ENCODE assay signal across 22 cellular contexts in genomic region chr16:4395055-4395726, GRCh38. TPM values are rescaled to one million over a fixed set of nuclear protein-coding genes. Genes with fewer than 3 reads are reported as not detected.
DNase-seq lines count a peak whose midpoint lies in the region; ATAC-seq and TF ChIP-seq lines count a peak whose summit lies in the region.
"Had no signal": no experiment of that assay in that cellular context is flagged by ENCODE, and none has a peak within 500 bp of the region (broad histone marks: within the 10 kb centered on the region; RNA-seq: fewer than 3 reads in every experiment).

No MANE protein-coding gene starts in this region.

- H3K4me2 ChIP-seq in smooth muscle cell, result no peak overlapping the region
- H3K4me2 ChIP-seq: PC-9 had no signal

- H3K4me1 Mint-ChIP-seq in CD4-positive, alpha-beta memory T cell, result peaks cover 9 to 22% (median 13%) of the 10 kb centered on the region in 4 donors
- H3K4me1 Mint-ChIP-seq in WTC11, result peaks cover 33% of the 10 kb centered on the region
- peaks cover 13 to 32% (median 21%) of the 10 kb centered on the region in 4 donors for H3K4me1 Mint-ChIP-seq in naive thymus-derived CD8-positive, alpha-beta T cell
- H3K4me1 Mint-ChIP-seq in activated T-helper 1 cell treated with anti-CD3 and anti-CD28 coated beads, Interleukin-12 subunit alpha, Interleukin-12 subunit beta, Interleukin-2, Interleukin-4 antibody, amounts not matched to agents 30 ng/mL and 10 ng/mL and 1 ng/mL, durations not matched to agents 14 hours and 24 hours and 36 hours (ENCODE audit: low read depth), result no peaks in the 10 kb centered on the region
- H3K4me1 Mint-ChIP-seq: activated B cell treated with CpG ODN at 0.5 μM for 24 hours had no signal

- WGBS in smooth muscle cell (ENCODE audit: low lambda C conversion rate), result 77% methylated on average over 9 of the region's 9 CpGs

- peaks cover 14 to 70% of the 10 kb centered on the region in 2 donors for H3K36me3 Mint-ChIP-seq in CD4-positive, alpha-beta memory T cell
- peaks cover 2% of the 10 kb centered on the region; the same call in 1 of the 2 replicates for H3K36me3 Mint-ChIP-seq in WTC11
- peaks cover 4 to 69% (median 7%) of the 10 kb centered on the region in 3 donors for H3K36me3 Mint-ChIP-seq in naive thymus-derived CD8-positive, alpha-beta T cell
- peaks cover 14% of the 10 kb centered on the region for H3K36me3 Mint-ChIP-seq in activated T-helper 1 cell treated with anti-CD3 and anti-CD28 coated beads, Interleukin-12 subunit alpha, Interleukin-12 subunit beta, Interleukin-2, Interleukin-4 antibody, amounts not matched to agents 30 ng/mL and 10 ng/mL and 1 ng/mL, durations not matched to agents 14 hours and 24 hours and 36 hours (ENCODE audit: low read depth)

- peak overlapping the region in 6 of 7 donors; percentile 30 to 93 (median 86) for H3K27ac Mint-ChIP-seq in CD4-positive, alpha-beta memory T cell
- peak overlapping the region; percentile 49 for H3K27ac Mint-ChIP-seq in WTC11
- peak overlapping the region in 7 of 10 donors; percentile 14 to 91 (median 48) for H3K27ac Mint-ChIP-seq in naive thymus-derived CD8-positive, alpha-beta T cell
- no peak overlapping the region for H3K27ac Mint-ChIP-seq in activated T-helper 1 cell treated with anti-CD3 and anti-CD28 coated beads, Interleukin-12 subunit alpha, Interleukin-12 subunit beta, Interleukin-2, Interleukin-4 antibody, amounts not matched to agents 30 ng/mL and 10 ng/mL and 1 ng/mL, durations not matched to agents 14 hours and 24 hours and 36 hours
- H3K27ac Mint-ChIP-seq: activated B cell treated with CpG ODN at 0.5 μM for 24 hours had no signal

- H2AFZ ChIP-seq in smooth muscle cell (ENCODE audit: low read depth), result no peak overlapping the region
- H2AFZ ChIP-seq: PC-9 had no signal

- no peaks in the 10 kb centered on the region for H4K20me1 ChIP-seq in smooth muscle cell (ENCODE audit: low read depth)

- H3K4me3 Mint-ChIP-seq in CD4-positive, alpha-beta memory T cell, result peak overlapping the region in 4 of 8 donors; percentile 35 to 69 (median 48)
- H3K4me3 Mint-ChIP-seq in WTC11, result no peak overlapping the region
- peak overlapping the region in 2 of 10 donors; percentile 45 to 71 for H3K4me3 Mint-ChIP-seq in naive thymus-derived CD8-positive, alpha-beta T cell
- no peak overlapping the region for H3K4me3 Mint-ChIP-seq in activated T-helper 1 cell treated with anti-CD3 and anti-CD28 coated beads, Interleukin-12 subunit alpha, Interleukin-12 subunit beta, Interleukin-2, Interleukin-4 antibody, amounts not matched to agents 30 ng/mL and 10 ng/mL and 1 ng/mL, durations not matched to agents 14 hours and 24 hours and 36 hours
- H3K4me3 Mint-ChIP-seq: activated B cell treated with CpG ODN at 0.5 μM for 24 hours; activated T-cell treated with anti-CD3 and anti-CD28 coated beads, Interleukin-2, amount 50 U/mL, for 4 hours had no signal

- peaks cover 0 to 8% (median 0%) of the 10 kb centered on the region in 8 donors for H3K9me3 Mint-ChIP-seq in CD4-positive, alpha-beta memory T cell
- H3K9me3 Mint-ChIP-seq in WTC11, result no peaks in the 10 kb centered on the region
- H3K9me3 Mint-ChIP-seq in naive thymus-derived CD8-positive, alpha-beta T cell, result no peaks in the 10 kb centered on the region
- H3K9me3 Mint-ChIP-seq in activated T-helper 1 cell treated with anti-CD3 and anti-CD28 coated beads, Interleukin-12 subunit alpha, Interleukin-12 subunit beta, Interleukin-2, Interleukin-4 antibody, amounts not matched to agents 30 ng/mL and 10 ng/mL and 1 ng/mL, durations not matched to agents 14 hours and 24 hours and 36 hours, result no peaks in the 10 kb centered on the region
- H3K9me3 Mint-ChIP-seq: activated B cell treated with CpG ODN at 0.5 μM for 24 hours; activated T-cell treated with anti-CD3 and anti-CD28 coated beads, Interleukin-2, amount 50 U/mL, for 4 hours had no signal

- no peaks in the 10 kb centered on the region for H3K9me3 ChIP-seq in BE2C
- no peaks in the 10 kb centered on the region for H3K9me3 ChIP-seq in CD4-positive, alpha-beta memory T cell (ENCODE audit: control insufficient read depth in 1 of 2, low read length in 2 of 2)
- no peaks in the 10 kb centered on the region for H3K9me3 ChIP-seq in smooth muscle cell (replicated peaks; ENCODE audit: low read depth)
- H3K9me3 ChIP-seq: ovary, right lobe of liver had no signal

- DNase-seq in BE2C (peak; percentile 12), WTC11 (ENCODE audit: low spot score) (no peak), smooth muscle cell (lab: John Stamatoyannopoulos, UW; ENCODE audit: unreplicated experiment) (no peak), anterior cingulate cortex (lab: John Stamatoyannopoulos, UW) (no peak)
- no peak for DNase-seq in CD4-positive, alpha-beta memory T cell
- no peak for DNase-seq in naive thymus-derived CD8-positive, alpha-beta T cell
- no peak for DNase-seq in activated T-helper 1 cell treated with anti-CD3 and anti-CD28 coated beads, Interleukin-12 subunit alpha, Interleukin-12 subunit beta, Interleukin-2, Interleukin-4 antibody, amounts not matched to agents 30 ng/mL and 10 ng/mL and 1 ng/mL, durations not matched to agents 14 hours and 24 hours and 36 hours (ENCODE audit: low spot score)
- DNase-seq: activated B cell treated with CpG ODN at 0.5 μM for 24 hours; activated CD8-positive, alpha-beta memory T cell treated with anti-CD3 and anti-CD28 coated beads for 24 hours; activated T-cell treated with anti-CD3 and anti-CD28 coated beads, Interleukin-2, amount 50 U/mL, for 4 hours; brain microvascular endothelial cell; COR-L47; H7; Kasumi-1; NCI-H1048; NCI-H1930; NCI-H345; PC-9; right lobe of liver; T-helper 2 cell had no signal

- H3K9ac ChIP-seq in smooth muscle cell (ENCODE audit: low read depth), result no peak overlapping the region

- no peak overlapping the region for H3K4me3 ChIP-seq in BE2C (ENCODE audit: low read depth, low read length)
- H3K4me3 ChIP-seq in CD4-positive, alpha-beta memory T cell (ENCODE audit: low read length in 2 of 2), result no peak overlapping the region
- no peak overlapping the region for H3K4me3 ChIP-seq in smooth muscle cell
- H3K4me3 ChIP-seq: coronary artery, ovary, PC-9, right lobe of liver had no signal

- no peak overlapping the region for H3K27ac ChIP-seq in CD4-positive, alpha-beta memory T cell (ENCODE audit: low read depth, low read length)
- H3K27ac ChIP-seq in smooth muscle cell (ENCODE audit: low read depth), result no peak overlapping the region
- H3K27ac ChIP-seq: brain microvascular endothelial cell, coronary artery, ovary, PC-9, right lobe of liver had no signal

- H3K27me3 ChIP-seq in BE2C, result no peaks in the 10 kb centered on the region
- H3K27me3 ChIP-seq in CD4-positive, alpha-beta memory T cell (ENCODE audit: insufficient read depth, low read length), result no peaks in the 10 kb centered on the region
- no peaks in the 10 kb centered on the region for H3K27me3 ChIP-seq in smooth muscle cell (ENCODE audit: low read depth)
- H3K27me3 ChIP-seq: brain microvascular endothelial cell, ovary, right lobe of liver had no signal

- no peak for ATAC-seq in WTC11
- no peak for ATAC-seq in naive thymus-derived CD8-positive, alpha-beta T cell
- ATAC-seq: activated T-cell treated with anti-CD3 and anti-CD28 coated beads, Interleukin-2, amount 50 U/mL, for 4 hours had no signal

- H3K36me3 ChIP-seq in BE2C (peaks cover 3% of the 10 kb centered on the region; the same call in 1 of the 2 replicates), smooth muscle cell (ENCODE audit: low read depth) (no peaks in the 10 kb centered on the region)
- H3K36me3 ChIP-seq in CD4-positive, alpha-beta memory T cell (ENCODE audit: insufficient read depth, low read length), result peaks cover 62% of the 10 kb centered on the region
- H3K36me3 ChIP-seq: ovary had no signal

- no peaks in the 10 kb centered on the region for H3F3A ChIP-seq in smooth muscle cell (ENCODE audit: low read depth)

- intact Hi-C loops in CD4-positive, alpha-beta memory T cell (cut with micrococcal nuclease), result no loop called here
- intact Hi-C loops in activated T-helper 1 cell treated with anti-CD3 and anti-CD28 coated beads, Interleukin-12 subunit alpha, Interleukin-12 subunit beta, Interleukin-2, Interleukin-4 antibody, amounts not matched to agents 30 ng/mL and 10 ng/mL and 1 ng/mL, durations not matched to agents 14 hours and 24 hours and 36 hours (cut with micrococcal nuclease), result no loop called here

- no peaks in the 10 kb centered on the region for H3K27me3 Mint-ChIP-seq in CD4-positive, alpha-beta memory T cell
- H3K27me3 Mint-ChIP-seq in WTC11 (ENCODE audit: low read depth), result no peaks in the 10 kb centered on the region
- H3K27me3 Mint-ChIP-seq in naive thymus-derived CD8-positive, alpha-beta T cell, result no peaks in the 10 kb centered on the region
- no peaks in the 10 kb centered on the region for H3K27me3 Mint-ChIP-seq in activated T-helper 1 cell treated with anti-CD3 and anti-CD28 coated beads, Interleukin-12 subunit alpha, Interleukin-12 subunit beta, Interleukin-2, Interleukin-4 antibody, amounts not matched to agents 30 ng/mL and 10 ng/mL and 1 ng/mL, durations not matched to agents 14 hours and 24 hours and 36 hours (ENCODE audit: insufficient read depth)
- H3K27me3 Mint-ChIP-seq: activated B cell treated with CpG ODN at 0.5 μM for 24 hours had no signal

- CTCF ChIA-PET in CD4-positive, alpha-beta memory T cell (lab: Charles Lee; ENCODE audit: partially characterized antibody), result no interaction called here
- CTCF ChIA-PET in WTC11 (lab: Charles Lee), result interaction anchor here (1.0 to 9.6 kb wide), 3 partner anchors 7 to 36 kb away, joined by 7 to 316 read pairs (median 8); no protein-coding TSS in a partner anchor

- TF ChIP-seq CTCF in BE2C (IDR thresholded peaks at IDR 0.05; ENCODE audit: low read depth, low read length) (no peak), WTC11 (IDR thresholded peaks at IDR 0.05) (no peak), smooth muscle cell (IDR thresholded peaks at IDR 0.05; ENCODE audit: borderline replicate concordance, insufficient read depth, poor library complexity, severe bottlenecking) (no peak)

- H3K4me1 ChIP-seq in BE2C, result peaks cover 33% of the 10 kb centered on the region
- no peaks in the 10 kb centered on the region for H3K4me1 ChIP-seq in CD4-positive, alpha-beta memory T cell (ENCODE audit: insufficient read depth, low read length)
- peaks cover 22% of the 10 kb centered on the region for H3K4me1 ChIP-seq in smooth muscle cell (ENCODE audit: low read depth)
- H3K4me1 ChIP-seq: right lobe of liver had no signal

- POLR2A ChIA-PET in CD4-positive, alpha-beta memory T cell (lab: Charles Lee; ENCODE audit: partially characterized antibody), result interaction anchor here (0.9 to 1.7 kb wide), 2 partner anchors 20 to 22 kb away, joined by 3 to 4 read pairs; partner anchors contain the start of gene CORO7
- POLR2A ChIA-PET in WTC11 (lab: Charles Lee), result no interaction called here
- POLR2A ChIA-PET in naive thymus-derived CD8-positive, alpha-beta T cell (lab: Charles Lee), result interaction anchor here (0.7 to 1.2 kb wide), 2 partner anchors 10 to 25 kb away, joined by 3 to 4 read pairs; no protein-coding TSS in a partner anchor

- no peaks in the 10 kb centered on the region for H3K79me2 ChIP-seq in smooth muscle cell (ENCODE audit: low read depth)

RNA-seq across cellular contexts. Expression of gene CORO7, which starts 21.2 kb away (rescaled TPM):
- 72.6 TPM for polyA plus RNA-seq in BE2C (2012; ENCODE audit: insufficient read depth, insufficient read length, low read depth)
- total RNA-seq in CD4-positive, alpha-beta memory T cell, result 100 to 1,000 TPM; 176 to 184 TPM
- polyA plus RNA-seq in CD4-positive, alpha-beta memory T cell, result 100 to 1,000 TPM in 1 of 2 donors, 10 to 100 TPM in 1; 48.2 to 139 TPM
- total RNA-seq in WTC11 (2021), result 36.7 to 45.5 TPM (median 38.6 TPM) in 3 replicates
- 100 to 1,000 TPM; 161 to 169 TPM for total RNA-seq in naive thymus-derived CD8-positive, alpha-beta T cell
- polyA plus RNA-seq in naive thymus-derived CD8-positive, alpha-beta T cell, result 10 to 100 TPM; 44.6 to 79.9 (median 45.5) TPM
- 6.7 and 14.4 TPM in 2 replicates for total RNA-seq in smooth muscle cell
- 12.7 and 18.9 TPM in 2 replicates for polyA plus RNA-seq in smooth muscle cell
- total RNA-seq in activated T-helper 1 cell treated with anti-CD3 and anti-CD28 coated beads, Interleukin-12 subunit alpha, Interleukin-12 subunit beta, Interleukin-2, Interleukin-4 antibody, amounts not matched to agents 30 ng/mL and 10 ng/mL and 1 ng/mL, durations not matched to agents 14 hours and 24 hours and 36 hours, result 87.9 and 90.8 TPM in 2 replicates

RNA-seq across cellular contexts. Expression of gene VASN, which starts 23.5 kb away (rescaled TPM):
- polyA plus RNA-seq in BE2C (2012; ENCODE audit: insufficient read depth, insufficient read length, low read depth), result 147 TPM
- under 1 TPM; 0.11 to 0.29 TPM for total RNA-seq in CD4-positive, alpha-beta memory T cell
- under 1 TPM in 1 of 2 donors, not detected in 1; 0.16 TPM for polyA plus RNA-seq in CD4-positive, alpha-beta memory T cell
- total RNA-seq in WTC11 (2021) (8.0 to 9.1 TPM (median 8.3 TPM) in 3 replicates), smooth muscle cell (23.8 and 30.0 TPM in 2 replicates)
- under 1 TPM; 0.30 to 0.34 TPM for total RNA-seq in naive thymus-derived CD8-positive, alpha-beta T cell
- under 1 TPM in 1 of 3 donors, not detected in 2; 0.12 TPM for polyA plus RNA-seq in naive thymus-derived CD8-positive, alpha-beta T cell
- 127 and 150 TPM in 2 replicates for polyA plus RNA-seq in smooth muscle cell
- total RNA-seq in activated T-helper 1 cell treated with anti-CD3 and anti-CD28 coated beads, Interleukin-12 subunit alpha, Interleukin-12 subunit beta, Interleukin-2, Interleukin-4 antibody, amounts not matched to agents 30 ng/mL and 10 ng/mL and 1 ng/mL, durations not matched to agents 14 hours and 24 hours and 36 hours, result 0.18 TPM in 1 of 2 replicates, not detected in the other

RNA-seq across cellular contexts. Expression of gene DNAJA3, which starts 30.5 kb away (rescaled TPM):
- 154 TPM for polyA plus RNA-seq in BE2C (2012; ENCODE audit: insufficient read depth, insufficient read length, low read depth)
- total RNA-seq in CD4-positive, alpha-beta memory T cell, result 10 to 100 TPM; 67.5 to 71.1 TPM
- polyA plus RNA-seq in CD4-positive, alpha-beta memory T cell, result 10 to 100 TPM; 52.4 to 55.5 TPM
- 54.8 to 64.1 TPM (median 56.0 TPM) in 3 replicates for total RNA-seq in WTC11 (2021)
- 10 to 100 TPM; 70.6 to 71.3 TPM for total RNA-seq in naive thymus-derived CD8-positive, alpha-beta T cell
- polyA plus RNA-seq in naive thymus-derived CD8-positive, alpha-beta T cell, result 10 to 100 TPM; 43.4 to 64.8 (median 45.2) TPM
- 40.0 and 42.6 TPM in 2 replicates for total RNA-seq in smooth muscle cell
- polyA plus RNA-seq in smooth muscle cell, result 42.7 and 46.5 TPM in 2 replicates
- total RNA-seq in activated T-helper 1 cell treated with anti-CD3 and anti-CD28 coated beads, Interleukin-12 subunit alpha, Interleukin-12 subunit beta, Interleukin-2, Interleukin-4 antibody, amounts not matched to agents 30 ng/mL and 10 ng/mL and 1 ng/mL, durations not matched to agents 14 hours and 24 hours and 36 hours, result 103 and 107 TPM in 2 replicates

RNA-seq across cellular contexts. Expression of gene PAM16, which starts 44.1 kb away (rescaled TPM):
- polyA plus RNA-seq in BE2C (2012; ENCODE audit: insufficient read depth, insufficient read length, low read depth), result 216 TPM
- 10 to 100 TPM; 38.6 to 54.8 TPM for total RNA-seq in CD4-positive, alpha-beta memory T cell
- polyA plus RNA-seq in CD4-positive, alpha-beta memory T cell, result 10 to 100 TPM; 34.6 to 34.8 TPM
- total RNA-seq in WTC11 (2021), result 87.2 to 93.7 TPM (median 88.9 TPM) in 3 replicates
- 10 to 100 TPM; 40.9 to 46.1 TPM for total RNA-seq in naive thymus-derived CD8-positive, alpha-beta T cell
- polyA plus RNA-seq in naive thymus-derived CD8-positive, alpha-beta T cell, result 10 to 100 TPM; 33.6 to 44.4 (median 39.3) TPM
- total RNA-seq in smooth muscle cell, result 18.4 and 29.6 TPM in 2 replicates
- polyA plus RNA-seq in smooth muscle cell, result 47.7 and 52.2 TPM in 2 replicates
- 91.5 and 106 TPM in 2 replicates for total RNA-seq in activated T-helper 1 cell treated with anti-CD3 and anti-CD28 coated beads, Interleukin-12 subunit alpha, Interleukin-12 subunit beta, Interleukin-2, Interleukin-4 antibody, amounts not matched to agents 30 ng/mL and 10 ng/mL and 1 ng/mL, durations not matched to agents 14 hours and 24 hours and 36 hours
